ENCODE assay signal across 8 cellular contexts in the genomic region with DNA sequence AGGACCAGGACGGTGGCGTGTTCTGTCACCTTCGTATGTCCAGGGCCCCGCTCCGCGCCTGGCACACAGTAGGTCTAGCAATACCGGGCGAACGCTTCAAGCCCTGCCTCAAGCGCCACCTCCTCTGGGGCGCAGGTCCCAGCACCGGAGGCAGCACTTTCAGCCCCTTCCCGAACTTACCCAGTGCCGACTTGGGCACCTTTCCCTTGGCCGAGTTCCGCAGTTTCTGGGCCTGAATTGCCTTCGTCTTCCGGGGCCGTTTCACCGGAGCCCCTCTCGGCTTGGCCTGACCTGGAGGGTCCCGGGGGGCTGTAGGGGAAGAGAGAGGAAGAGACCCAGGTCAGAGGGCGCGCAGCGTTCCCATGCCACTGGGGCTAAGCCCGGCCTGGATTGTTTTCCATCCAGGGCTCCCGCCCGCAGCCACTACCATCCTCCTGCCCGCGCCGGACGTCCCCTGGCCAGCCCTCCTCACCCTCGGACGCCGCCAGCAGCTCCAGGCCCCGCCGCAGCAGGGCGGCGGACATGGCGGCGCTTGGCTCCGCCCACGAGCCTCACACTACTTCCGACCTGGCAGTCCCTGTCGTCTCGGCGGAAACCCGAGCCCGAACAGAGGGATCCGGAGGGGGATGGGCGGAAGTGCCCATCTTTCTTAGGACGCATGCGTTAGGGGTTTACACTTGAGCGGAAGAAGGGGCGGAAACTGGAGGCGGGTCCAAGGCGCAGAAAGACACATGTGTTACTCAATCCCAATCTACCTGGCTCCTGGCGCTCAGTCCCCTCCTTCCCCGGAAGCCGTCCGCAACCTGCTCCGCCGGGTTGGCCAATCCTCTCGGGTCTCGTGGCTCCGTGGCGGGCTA. TPM values are rescaled to one million over a fixed set of nuclear protein-coding genes. Genes with fewer than 3 reads are reported as not detected.
DNase-seq lines count a peak whose midpoint lies in the region; ATAC-seq and TF ChIP-seq lines count a peak whose summit lies in the region.

Gene RPS19BP1 (minus strand): TSS at position 534 of the 857 bp plus-strand sequence. CDS start 10 bp downstream, at position 524.

- peak within 1 kb of the TSS; percentile 94 for H3K9ac ChIP-seq in PC-3 (ENCODE audit: low read length)

- ATAC-seq in GM21529 (IDR thresholded peaks at IDR 0.05; ENCODE audit: unreplicated experiment) (peak; percentile 61), PC-3 (peak; percentile 78)

- peak within 1 kb of the TSS; percentile 79 for H2AFZ ChIP-seq in PC-3 (ENCODE audit: low read length)

- no peaks in the 10 kb centered on the region for H3K9me3 ChIP-seq in PC-3 (ENCODE audit: low read length)
- no peaks in the 10 kb centered on the region for H3K9me3 ChIP-seq in mononuclear cell (ENCODE audit: low read depth, low read length)

- H3K36me3 ChIP-seq in PC-3 (ENCODE audit: low read depth, low read length), result no peaks in the 10 kb centered on the region; the same call in 1 of the 2 replicates

- TF ChIP-seq EP300 in Ishikawa (IDR thresholded peaks at IDR 0.05; ENCODE audit: borderline replicate concordance), result peak; percentile 48; the same call in 1 of the 2 replicates

- TF ChIP-seq RAD21 in Ishikawa (IDR thresholded peaks at IDR 0.05; ENCODE audit: low read depth), result no peak

- H3K4me1 ChIP-seq in PC-3 (ENCODE audit: insufficient read depth, low read length) (peaks cover 24% of the 10 kb centered on the region), mononuclear cell (ENCODE audit: insufficient read depth, low read length) (peaks cover 57% of the 10 kb centered on the region)

- peak within 1 kb of the TSS; percentile 86 for H3K4me2 ChIP-seq in PC-3 (ENCODE audit: low read length)

- H4K20me1 ChIP-seq in PC-3 (ENCODE audit: low read length), result peaks cover 8% of the 10 kb centered on the region

- H3F3A ChIP-seq in PC-3 (ENCODE audit: low read length, unreplicated experiment), result no peaks in the 10 kb centered on the region

- H3K27me3 ChIP-seq in PC-3 (ENCODE audit: low read length) (no peaks in the 10 kb centered on the region), mononuclear cell (ENCODE audit: insufficient read depth, low read length) (no peaks in the 10 kb centered on the region)

- peak within 1 kb of the TSS; percentile 42 for H3K27ac ChIP-seq in PC-3 (ENCODE audit: low read length)

- no peaks in the 10 kb centered on the region for H3K9me2 ChIP-seq in PC-3 (replicated peaks; ENCODE audit: low read length)

- peak; percentile 98 for DNase-seq in DMS 273 treated with DMSO at 0.1 percent for 48 hours (lab: John Stamatoyannopoulos, UW)
- peak; percentile 98 for DNase-seq in PC-3
- DNase-seq in activated T-cell treated with anti-CD3 and anti-CD28 coated beads for 48 hours (ENCODE audit: low read depth), result peak; percentile 99
- peak; percentile 100 for DNase-seq in epithelial cell of esophagus (ENCODE audit: low read depth)
- DNase-seq in stimulated activated CD8-positive, alpha-beta memory T cell treated with anti-CD3 and anti-CD28 coated beads, Interleukin-4, amount 100 ng/mL, for 1 hour (ENCODE audit: low read depth in 2 of 2, low spot score in 1 of 2), result peak; percentile 98

- BruUV-seq in PC-3 (replicated peaks; lab: Mats Ljungman, UMichigan), result no TSS peak

- CTCF ChIA-PET in PC-3 (lab: Charles Lee), result no interaction called here

- TF ChIP-seq CTCF in PC-3 (conservative IDR thresholded peaks at IDR 0.05; ENCODE audit: low read depth, low read length) (no peak), epithelial cell of esophagus (IDR thresholded peaks at IDR 0.05; ENCODE audit: insufficient read depth, low read depth, low read length, missing control alignments) (no peak)

- H3K4me3 ChIP-seq in PC-3 (ENCODE audit: low read length), result peak within 1 kb of the TSS; percentile 90
- peak within 1 kb of the TSS; percentile 95 for H3K4me3 ChIP-seq in epithelial cell of esophagus (ENCODE audit: low read length)
- H3K4me3 ChIP-seq in mononuclear cell (ENCODE audit: low read length), result peak within 1 kb of the TSS; percentile 87

- peaks cover 26% of the 10 kb centered on the region for H3K79me2 ChIP-seq in PC-3 (ENCODE audit: low read length)

- POLR2A ChIA-PET in PC-3 (lab: Charles Lee; ENCODE audit: unreplicated experiment), result no interaction called here

- intact Hi-C loops in PC-3 (cut with micrococcal nuclease), result loop anchor here (5.0 kb wide), 3 partner anchors 35 to 510 kb away; no protein-coding TSS in a partner anchor

TF ChIP-seq in Ishikawa, 13 proteins besides CTCF, POLR2A, EP300 and RAD21:
- TF ChIP-seq CREB1 (IDR thresholded peaks at IDR 0.05; ENCODE audit: low read depth) (no peak), FOXM1 (IDR thresholded peaks at IDR 0.05; ENCODE audit: borderline replicate concordance, low read depth) (no peak), NFIC (IDR thresholded peaks at IDR 0.05) (peak; percentile 43), CEBPB (IDR thresholded peaks at IDR 0.05) (peak; percentile 47; the same call in 1 of the 2 replicates), TCF12 (IDR thresholded peaks at IDR 0.05; ENCODE audit: low read depth) (peak; percentile 69; the same call in 1 of the 2 replicates), TEAD4 (IDR thresholded peaks at IDR 0.05) (no peak), MAX (IDR thresholded peaks at IDR 0.05) (peak; percentile 87; the same call in 1 of the 2 replicates), TAF1 (IDR thresholded peaks at IDR 0.05; ENCODE audit: low read depth) (peak; percentile 84), REST (IDR thresholded peaks at IDR 0.05; ENCODE audit: low read depth) (no peak), YY1 (IDR thresholded peaks at IDR 0.05; ENCODE audit: low read depth) (peak; percentile 91), EGR1 (IDR thresholded peaks at IDR 0.05) (peak; percentile 27; the same call in 1 of the 2 replicates), ZBTB7A (IDR thresholded peaks at IDR 0.05; ENCODE audit: low read depth) (peak; percentile 96)
- TF ChIP-seq, protein P1, sequence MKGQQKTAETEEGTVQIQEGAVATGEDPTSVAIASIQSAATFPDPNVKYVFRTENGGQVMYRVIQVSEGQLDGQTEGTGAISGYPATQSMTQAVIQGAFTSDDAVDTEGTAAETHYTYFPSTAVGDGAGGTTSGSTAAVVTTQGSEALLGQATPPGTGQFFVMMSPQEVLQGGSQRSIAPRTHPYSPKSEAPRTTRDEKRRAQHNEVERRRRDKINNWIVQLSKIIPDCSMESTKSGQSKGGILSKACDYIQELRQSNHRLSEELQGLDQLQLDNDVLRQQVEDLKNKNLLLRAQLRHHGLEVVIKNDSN (IDR thresholded peaks at IDR 0.05), result peak; percentile 58
TF ChIP-seq in Ishikawa: peak in this region for 9.

RNA-seq across cellular contexts. Expression of gene RPS19BP1, which starts in this region (rescaled TPM):
- total RNA-seq in PC-3 (2014; rRNA removed) (253 and 320 TPM in 2 replicates), mononuclear cell (49.2 TPM)

Comparison
In these comparisons a context has a peak if more than half of its experiments do, and no peak if none do; other contexts are left out.
1. Peak in every context shown above with its lines: DNase-seq, ATAC-seq, H3K4me3 ChIP-seq and H3K27ac ChIP-seq.